Comparison of ENCODE assay signal across 1 cellular context in genomic region chr17:78092794-78093324, GRCh38.
A peak's percentile ranks its signal among the peaks of the same experiment; 100 is the strongest.
TF ChIP-seq lines count a peak whose summit lies in the region.

No MANE protein-coding gene starts in this region.

TF ChIP-seq in K562, 482 proteins besides CTCF, POLR2A, EP300 and RAD21:
- TF ChIP-seq ZNF586 (CRISPR knock-in tag; conservative IDR thresholded peaks at IDR 0.05) (no peak), MITF (IDR thresholded peaks at IDR 0.05) (no peak), USF2 (CRISPR knock-in tag; IDR thresholded peaks at IDR 0.05) (0 out of 2 replicates have a peak, but pooled peaks have one; percentile 14), ZNF134 (CRISPR knock-in tag; conservative IDR thresholded peaks at IDR 0.05) (no peak)
TF ChIP-seq in K562: peak in this region for 1.
